ENCODE assay signal across 13 cellular contexts in genomic region chr22:32804036-32804435, GRCh38. TPM values are rescaled to one million over a fixed set of nuclear protein-coding genes. Genes with fewer than 3 reads are reported as not detected.
DNase-seq lines count a peak whose midpoint lies in the region; ATAC-seq and TF ChIP-seq lines count a peak whose summit lies in the region.
"Had no signal": no experiment of that assay in that cellular context is flagged by ENCODE, and none has a peak within 500 bp of the region (broad histone marks: within the 10 kb centered on the region; RNA-seq: fewer than 3 reads in every experiment).

No MANE protein-coding gene starts in this region.

- no peak for ATAC-seq in HG02973 (IDR thresholded peaks at IDR 0.05; ENCODE audit: unreplicated experiment)

- H3K4me3 ChIP-seq in BLaER1 = no peak overlapping the region
- peak overlapping the region; percentile 62 for H3K4me3 ChIP-seq in astrocyte of the cerebellum (ENCODE audit: low read depth, low read length)
- H3K4me3 ChIP-seq in right atrium auricular region = peak overlapping the region; percentile 98 to 100
- H3K4me3 ChIP-seq in sigmoid colon = peak overlapping the region; percentile 75 to 93 (median 78)

- H3K9ac ChIP-seq in BLaER1 = no peak overlapping the region; the same call in 1 of the 2 replicates

- H3K4me1 ChIP-seq in BLaER1 (peaks cover 17% of the 10 kb centered on the region), right atrium auricular region (peaks cover 0 to 56% of the 10 kb centered on the region in 2 donors), sigmoid colon (peaks cover 0 to 63% (median 55%) of the 10 kb centered on the region in 4 donors)

- H3K9me3 ChIP-seq in BLaER1 = no peaks in the 10 kb centered on the region
- H3K9me3 ChIP-seq in right atrium auricular region = no peaks in the 10 kb centered on the region
- H3K9me3 ChIP-seq in sigmoid colon = no peaks in the 10 kb centered on the region

- no peaks in the 10 kb centered on the region for H4K20me1 ChIP-seq in BLaER1

- H3K36me3 ChIP-seq in BLaER1 = no peaks in the 10 kb centered on the region
- peaks cover 40% of the 10 kb centered on the region for H3K36me3 ChIP-seq in right atrium auricular region
- no peaks in the 10 kb centered on the region for H3K36me3 ChIP-seq in sigmoid colon

- H3K27me3 ChIP-seq in BLaER1 = no peaks in the 10 kb centered on the region
- H3K27me3 ChIP-seq in right atrium auricular region = no peaks in the 10 kb centered on the region
- no peaks in the 10 kb centered on the region for H3K27me3 ChIP-seq in sigmoid colon

- intact Hi-C loops in sigmoid colon (cut with DNase I) (loop anchor here (5.0 kb wide), 3 partner anchors 108 to 327 kb away; no protein-coding TSS in a partner anchor), posterior vena cava (cut with DNase I) (loop anchor here in 1 of 2 donors (5.0 kb wide), 1 partner anchor 147 kb away; no protein-coding TSS in a partner anchor)

- no peak for TF ChIP-seq POLR2A in sigmoid colon (IDR thresholded peaks at IDR 0.05)

- peak overlapping the region; percentile 66; the same call in 1 of the 2 replicates for H3K4me2 ChIP-seq in BLaER1

- H3K27ac ChIP-seq in BLaER1 (no peak overlapping the region), right atrium auricular region (peak overlapping the region; percentile 92 to 97), sigmoid colon (peak overlapping the region; percentile 89 to 94 (median 91))

- in situ Hi-C loops in astrocyte of the cerebellum (cut with HindIII; ENCODE audit: low sequenced_read_pairs) = no loop called here

- TF ChIP-seq EP300 in sigmoid colon (IDR thresholded peaks at IDR 0.05) = no peak

- 71 to 74% methylated on average over 7 of the region's 7 CpGs for WGBS in sigmoid colon, 2 donors

- TF ChIP-seq CTCF in astrocyte of the cerebellum (IDR thresholded peaks at IDR 0.05; ENCODE audit: low read depth, low read length, missing control alignments) = no peak
- no peak for TF ChIP-seq CTCF in right atrium auricular region (IDR thresholded peaks at IDR 0.05)
- TF ChIP-seq CTCF in sigmoid colon (IDR thresholded peaks at IDR 0.05) = peak in 1 of 4 experiments; percentile 4

- no peak for DNase-seq in astrocyte of the cerebellum (ENCODE audit: low read depth)
- no peak for DNase-seq in right atrium auricular region (ENCODE audit: low spot score)
- DNase-seq in sigmoid colon = no peak
- no peak for DNase-seq in NCI-H2029 treated with DMSO at 0.1 percent for 48 hours (lab: John Stamatoyannopoulos, UW)
- no peak for DNase-seq in posterior vena cava (ENCODE audit: low spot score)
- no peak for DNase-seq in DMS53 (lab: John Stamatoyannopoulos, UW)
- DNase-seq: activated gamma-delta T cell treated with Interleukin-2 at 50 U/mL for 16 hours, foreskin melanocyte, NCI-H510A treated with DMSO at 0.1 percent for 48 hours, occipital lobe had no signal

RNA-seq across cellular contexts. Expression of gene TIMP3, which starts 2.5 kb away (rescaled TPM):
- total RNA-seq in right atrium auricular region = 100 to 1,000 TPM; 625 to 711 TPM
- total RNA-seq in sigmoid colon = 100 to 1,000 TPM; 120 to 295 (median 205) TPM
- polyA plus RNA-seq in sigmoid colon = 10 to 100 TPM in 2 of 3 donors, 1 to 10 TPM in 1; 4.6 to 40.0 (median 10.2) TPM
- 100 to 1,000 TPM; 344 to 654 TPM for total RNA-seq in posterior vena cava
- polyA plus RNA-seq: IgD-negative memory B cell had no signal
